In the genomic region with DNA sequence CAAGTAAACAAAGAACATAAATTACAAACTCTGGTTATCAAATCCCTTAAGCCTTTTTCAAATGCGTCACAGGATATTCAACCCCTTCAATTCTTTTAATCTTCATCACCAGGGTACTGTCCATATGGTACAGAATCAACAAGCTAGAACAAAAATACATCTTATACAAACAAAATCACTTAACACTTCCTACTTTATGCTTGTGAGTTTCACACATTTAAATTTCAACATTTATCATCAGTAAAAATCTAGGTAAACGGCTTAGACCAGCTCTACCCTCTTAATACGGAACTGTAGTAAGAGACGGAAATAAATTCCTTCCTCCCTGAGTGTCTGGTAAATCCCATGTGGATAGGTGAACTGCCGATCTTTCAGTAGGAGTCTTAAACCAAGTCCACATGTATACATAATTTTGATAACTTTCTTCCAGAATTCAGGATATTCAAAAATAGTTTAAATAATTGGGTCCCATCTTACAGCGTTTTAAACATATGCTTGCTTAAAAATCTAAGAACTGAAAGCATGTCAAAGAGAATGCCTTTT, we compare ENCODE assay signal across 12 cellular contexts. TPM values are rescaled to one million over a fixed set of nuclear protein-coding genes. Genes with fewer than 3 reads are reported as not detected.
A peak's percentile ranks its signal among the peaks of the same experiment; 100 is the strongest.
DNase-seq lines count a peak whose midpoint lies in the region; ATAC-seq and TF ChIP-seq lines count a peak whose summit lies in the region.
"Had no signal": no experiment of that assay in that cellular context is flagged by ENCODE, and none has a peak within 500 bp of the region (broad histone marks: within the 10 kb centered on the region; RNA-seq: fewer than 3 reads in every experiment).

No MANE protein-coding gene starts in this region.

- no peak overlapping the region for H2AFZ ChIP-seq in SU-DHL-6 (ENCODE audit: low read depth, low read length, severe bottlenecking)

- H3K9me3 ChIP-seq in heart left ventricle (no peaks in the 10 kb centered on the region), SU-DHL-6 (ENCODE audit: insufficient read depth, low read length) (no peaks in the 10 kb centered on the region), testis (no peaks in the 10 kb centered on the region)
- H3K9me3 ChIP-seq: ascending aorta, uterus had no signal

- H4K20me1 ChIP-seq in SU-DHL-6 (ENCODE audit: low read depth, low read length), result no peaks in the 10 kb centered on the region

- H3K79me2 ChIP-seq in SU-DHL-6 (ENCODE audit: insufficient read depth, low read length), result no peaks in the 10 kb centered on the region

- H3F3A ChIP-seq in SU-DHL-6 (ENCODE audit: insufficient read depth), result no peaks in the 10 kb centered on the region

- 37 to 50% (median 47%) methylated on average over 6 of the region's 6 CpGs for WGBS in heart left ventricle, 4 donors
- 56% methylated on average over 6 of the region's 6 CpGs for WGBS in testis, 2 donors

- peak overlapping the region; percentile 53 for H3K4me2 ChIP-seq in SU-DHL-6 (ENCODE audit: low read depth, low read length, poor library complexity, severe bottlenecking)

- DNase-seq in heart left ventricle (no peak), Right ventricle myocardium superior (no peak), inferior parietal cortex (ENCODE audit: extremely low spot score) (peak; percentile 32), testis (no peak), ureter (ENCODE audit: low spot score) (no peak)
- DNase-seq in activated CD8-positive, alpha-beta memory T cell treated with anti-CD3 and anti-CD28 coated beads, Interleukin-2, amount 50 U/mL, for 4 hours, result no peak
- DNase-seq: H7, uterus had no signal

- peaks cover 0 to 13% (median 0%) of the 10 kb centered on the region in 12 donors for H3K4me1 ChIP-seq in heart left ventricle
- H3K4me1 ChIP-seq in testis, result no peaks in the 10 kb centered on the region
- H3K4me1 ChIP-seq: ascending aorta, uterus had no signal

- intact Hi-C loops in heart left ventricle (cut with DNase I), result no loop called here
- intact Hi-C loops in Right ventricle myocardium superior (cut with DNase I), result no loop called here
- intact Hi-C loops in testis (cut with DNase I; ENCODE audit: low total_unique reads), result no loop called here

- no peak overlapping the region for H3K9ac ChIP-seq in SU-DHL-6 (ENCODE audit: low read length)

- no peak for TF ChIP-seq POLR2A in heart left ventricle (IDR thresholded peaks at IDR 0.05)
- no peak for TF ChIP-seq POLR2A in testis (IDR thresholded peaks at IDR 0.05)

- peaks cover 0 to 9% (median 0%) of the 10 kb centered on the region in 9 donors for H3K27me3 ChIP-seq in heart left ventricle
- H3K27me3 ChIP-seq in SU-DHL-6 (ENCODE audit: low read length), result no peaks in the 10 kb centered on the region
- H3K27me3 ChIP-seq in testis, result no peaks in the 10 kb centered on the region
- H3K27me3 ChIP-seq: ascending aorta, uterus had no signal

- H3K27ac ChIP-seq in heart left ventricle (no peak overlapping the region), SU-DHL-6 (ENCODE audit: low read depth, low read length) (no peak overlapping the region), testis (no peak overlapping the region)
- H3K27ac ChIP-seq: ascending aorta had no signal

- H3K36me3 ChIP-seq in heart left ventricle (no peaks in the 10 kb centered on the region), SU-DHL-6 (ENCODE audit: low read length) (no peaks in the 10 kb centered on the region), testis (ENCODE audit: low read depth, missing control alignments) (no peaks in the 10 kb centered on the region)
- H3K36me3 ChIP-seq: ascending aorta, uterus had no signal

- peak overlapping the region in 7 of 12 donors; percentile 49 to 73 (median 57) for H3K4me3 ChIP-seq in heart left ventricle
- H3K4me3 ChIP-seq in SU-DHL-6 (ENCODE audit: insufficient read depth, low read length, poor library complexity, severe bottlenecking), result no peak overlapping the region
- peak overlapping the region; percentile 67 to 74 for H3K4me3 ChIP-seq in testis

- no peak for ATAC-seq in heart left ventricle
- no peak for ATAC-seq in Right ventricle myocardium superior (ENCODE audit: poor library complexity)
- ATAC-seq in GM21526 (IDR thresholded peaks at IDR 0.05; ENCODE audit: low FRiP score, unreplicated experiment), result no peak

- TF ChIP-seq CTCF in heart left ventricle (IDR thresholded peaks at IDR 0.05) (no peak), SU-DHL-6 (IDR thresholded peaks at IDR 0.05; ENCODE audit: insufficient read depth, low read length, poor library complexity, severe bottlenecking) (no peak), testis (IDR thresholded peaks at IDR 0.05) (no peak)

- no peaks in the 10 kb centered on the region for H3K9me2 ChIP-seq in SU-DHL-6 (replicated peaks; ENCODE audit: insufficient read depth, low read length)

RNA-seq across cellular contexts. Expression of gene CCDC181, which starts 1.0 kb away (rescaled TPM):
- 1 to 10 TPM in 5 of 9 donors, under 1 TPM in 4; 0.24 to 1.5 (median 1.2) TPM for total RNA-seq in heart left ventricle
- 1 to 10 TPM in 1 of 2 donors, under 1 TPM in 1; 0.42 to 1.8 TPM for polyA plus RNA-seq in heart left ventricle
- 0.56 TPM for total RNA-seq in Right ventricle myocardium superior
- 10 to 100 TPM; 14.2 to 27.1 TPM for total RNA-seq in testis
- polyA plus RNA-seq in testis (ENCODE audit: insufficient read depth, low read depth, low replicate concordance), result 17.5 TPM
- total RNA-seq in ureter, result 1.9 TPM
- total RNA-seq: ascending aorta, MCF 10A had no signal

RNA-seq across cellular contexts. Expression of gene BLZF1, which starts 58.2 kb away (rescaled TPM):
- total RNA-seq in heart left ventricle (10 to 100 TPM; 16.5 to 31.3 (median 23.6) TPM), Right ventricle myocardium superior (24.0 TPM), testis (10 to 100 TPM; 33.4 to 44.2 TPM), ureter (32.0 TPM)
- polyA plus RNA-seq in heart left ventricle (10 to 100 TPM in 1 of 2 donors, 1 to 10 TPM in 1; 7.5 to 18.0 TPM), testis (ENCODE audit: insufficient read depth, low read depth, low replicate concordance) (35.1 TPM)

RNA-seq across cellular contexts. Expression of gene NME7, which starts 58.6 kb away (rescaled TPM):
- 10 to 100 TPM in 4 of 9 donors, 1 to 10 TPM in 5; 6.9 to 14.9 (median 8.4) TPM for total RNA-seq in heart left ventricle
- 10 to 100 TPM in 1 of 2 donors, 1 to 10 TPM in 1; 3.1 to 25.2 TPM for polyA plus RNA-seq in heart left ventricle
- total RNA-seq in Right ventricle myocardium superior, result 10.6 TPM
- total RNA-seq in testis, result 10 to 100 TPM; 21.4 to 29.0 TPM
- 24.0 TPM for polyA plus RNA-seq in testis (ENCODE audit: insufficient read depth, low read depth, low replicate concordance)
- 28.1 TPM for total RNA-seq in ureter

RNA-seq across cellular contexts. Expression of gene SLC19A2, which starts 59.5 kb away (rescaled TPM):
- total RNA-seq in heart left ventricle (10 to 100 TPM in 6 of 9 donors, 1 to 10 TPM in 3; 8.2 to 27.3 (median 13.8) TPM), Right ventricle myocardium superior (15.6 TPM), testis (10 to 100 TPM; 22.5 to 26.5 TPM), ureter (20.9 TPM)
- polyA plus RNA-seq in heart left ventricle (10 to 100 TPM; 14.9 to 67.2 TPM), testis (ENCODE audit: insufficient read depth, low read depth, low replicate concordance) (14.6 TPM)
